Comparison of ENCODE assay signal across 28 cellular contexts in genomic region chr13:67752741-67753140, GRCh38.
"Had no signal": no experiment of that assay in that cellular context is flagged by ENCODE, and none has a peak within 500 bp of the region (broad histone marks: within the 10 kb centered on the region; RNA-seq: fewer than 3 reads in every experiment).

No MANE protein-coding gene starts in this region.

- H3K4me3 Mint-ChIP-seq: naive thymus-derived CD8-positive, alpha-beta T cell; natural killer cell treated with Interleukin-12 subunit alpha and Interleukin-12 subunit beta and Interleukin-15 and Interleukin-18, amount 100 ng/mL, for 72 hours; nephron progenitor cell; neural crest cell; stimulated activated effector memory CD8-positive, alpha-beta T cell treated with anti-CD3 and anti-CD28 coated beads, Interleukin-12 subunit alpha, Interleukin-12 subunit beta, amount 100 ng/mL, for 72 hours; stimulated activated naive B cell treated with anti-CD40 and anti-IgM and Interleukin-4, amounts not matched to agents 10 μg/mL and 1 μg/mL and 100 μg/mL, for 72 hours; stimulated activated naive CD8-positive, alpha-beta T cell treated with anti-CD3 and anti-CD28 coated beads, Interleukin-15, Interleukin-2, amounts not matched to agents 100 ng/mL and 50 ng/mL, for 24 hours had no signal

- H3K4me1 Mint-ChIP-seq: naive thymus-derived CD8-positive, alpha-beta T cell; nephron progenitor cell; stimulated activated effector memory CD8-positive, alpha-beta T cell treated with anti-CD3 and anti-CD28 coated beads, Interleukin-12 subunit alpha, Interleukin-12 subunit beta, amount 100 ng/mL, for 72 hours; stimulated activated naive B cell treated with anti-CD40 and anti-IgM and Interleukin-4, amounts not matched to agents 10 μg/mL and 1 μg/mL and 100 μg/mL, for 72 hours had no signal

- H3K36me3 ChIP-seq: ovary, right lobe of liver, sigmoid colon, stomach, thoracic aorta, thyroid gland, tibial nerve, upper lobe of left lung, vagina had no signal

- DNase-seq: naive thymus-derived CD8-positive, alpha-beta T cell; nephron progenitor cell; occipital lobe; ovary; posterior cingulate gyrus; psoas muscle; right lobe of liver; sigmoid colon; small intestine; stimulated activated CD4-positive, alpha-beta T cell treated with anti-CD3 and anti-CD28 coated beads, Interleukin-15, amount 100 ng/mL, for 24 hours; stimulated activated CD4-positive, alpha-beta T cell treated with anti-CD3 and anti-CD28 coated beads, Interleukin-2, amount 100 ng/mL, for 24 hours; stimulated activated CD4-positive, alpha-beta T cell treated with anti-CD3 and anti-CD28 coated beads, Interleukin-2, amount 100 ng/mL, for 48 hours; stimulated activated CD4-positive, alpha-beta T cell treated with anti-CD3 and anti-CD28 coated beads, Interleukin-4, amount 100 ng/mL, for 24 hours; stimulated activated naive B cell treated with anti-CD40 and anti-IgM and Interleukin-4, amounts not matched to agents 10 μg/mL and 1 μg/mL and 100 μg/mL, for 72 hours; stimulated activated naive CD4-positive, alpha-beta T cell treated with Interleukin-2 at 50 U/mL for 16 hours; stomach; thyroid gland; trophoblast cell; upper lobe of left lung had no signal

- H3K9me3 ChIP-seq: ovary, psoas muscle, right lobe of liver, sigmoid colon, stomach, thoracic aorta, thyroid gland, tibial nerve, upper lobe of left lung, vagina had no signal

- H3K9ac ChIP-seq: parathyroid adenoma had no signal

- ATAC-seq: naive thymus-derived CD8-positive, alpha-beta T cell; natural killer cell treated with Interleukin-12 subunit alpha and Interleukin-12 subunit beta and Interleukin-15 and Interleukin-18, amount 100 ng/mL, for 72 hours; psoas muscle; right lobe of liver; stimulated activated effector memory CD8-positive, alpha-beta T cell treated with anti-CD3 and anti-CD28 coated beads, Interleukin-12 subunit alpha, Interleukin-12 subunit beta, amount 100 ng/mL, for 72 hours; stimulated activated naive B cell treated with anti-CD40 and anti-IgM and Interleukin-4, amounts not matched to agents 10 μg/mL and 1 μg/mL and 100 μg/mL, for 72 hours had no signal

- H3K27me3 Mint-ChIP-seq: naive thymus-derived CD8-positive, alpha-beta T cell; natural killer cell treated with Interleukin-12 subunit alpha and Interleukin-12 subunit beta and Interleukin-15 and Interleukin-18, amount 100 ng/mL, for 72 hours; progenitor cell of endocrine pancreas; stimulated activated naive B cell treated with anti-CD40 and anti-IgM and Interleukin-4, amounts not matched to agents 10 μg/mL and 1 μg/mL and 100 μg/mL, for 72 hours; stimulated activated naive CD8-positive, alpha-beta T cell treated with anti-CD3 and anti-CD28 coated beads, Interleukin-15, Interleukin-2, amounts not matched to agents 100 ng/mL and 50 ng/mL, for 24 hours had no signal

- H3K27ac ChIP-seq: ovary, parathyroid adenoma, psoas muscle, right lobe of liver, sigmoid colon, stomach, thoracic aorta, thyroid gland, tibial nerve, upper lobe of left lung, vagina had no signal

- H3K9me3 Mint-ChIP-seq: nephron progenitor cell, neural crest cell had no signal

- H3K27me3 ChIP-seq: ovary, right lobe of liver, sigmoid colon, stomach, thyroid gland, tibial nerve, upper lobe of left lung, vagina had no signal

- H3K36me3 Mint-ChIP-seq: stimulated activated effector memory CD8-positive, alpha-beta T cell treated with anti-CD3 and anti-CD28 coated beads, Interleukin-12 subunit alpha, Interleukin-12 subunit beta, amount 100 ng/mL, for 72 hours; stimulated activated naive B cell treated with anti-CD40 and anti-IgM and Interleukin-4, amounts not matched to agents 10 μg/mL and 1 μg/mL and 100 μg/mL, for 72 hours had no signal

- H2AFZ ChIP-seq: parathyroid adenoma had no signal

- H3K4me1 ChIP-seq: parathyroid adenoma, psoas muscle, right lobe of liver, sigmoid colon, stomach, thyroid gland, tibial nerve, upper lobe of left lung, vagina had no signal

- H3K27ac Mint-ChIP-seq: naive thymus-derived CD8-positive, alpha-beta T cell; natural killer cell treated with Interleukin-12 subunit alpha and Interleukin-12 subunit beta and Interleukin-15 and Interleukin-18, amount 100 ng/mL, for 72 hours; nephron progenitor cell; progenitor cell of endocrine pancreas; stimulated activated effector memory CD8-positive, alpha-beta T cell treated with anti-CD3 and anti-CD28 coated beads, Interleukin-12 subunit alpha, Interleukin-12 subunit beta, amount 100 ng/mL, for 72 hours; stimulated activated naive B cell treated with anti-CD40 and anti-IgM and Interleukin-4, amounts not matched to agents 10 μg/mL and 1 μg/mL and 100 μg/mL, for 72 hours; stimulated activated naive CD8-positive, alpha-beta T cell treated with anti-CD3 and anti-CD28 coated beads, Interleukin-15, Interleukin-2, amounts not matched to agents 100 ng/mL and 50 ng/mL, for 24 hours had no signal

- H3K4me3 ChIP-seq: ovary, psoas muscle, right lobe of liver, sigmoid colon, stomach, thoracic aorta, thyroid gland, tibial nerve, upper lobe of left lung, vagina had no signal

- H3K79me2 ChIP-seq: parathyroid adenoma had no signal
